23 cellular contexts compared by ENCODE assay signal in genomic region chr22:21931056-21931455, GRCh38.
"Had no signal": no experiment of that assay in that cellular context is flagged by ENCODE, and none has a peak within 500 bp of the region (broad histone marks: within the 10 kb centered on the region; RNA-seq: fewer than 3 reads in every experiment).

No MANE protein-coding gene starts in this region.

- H3K27me3 Mint-ChIP-seq: IgD-negative memory B cell had no signal

- H3K27ac Mint-ChIP-seq: IgD-negative memory B cell had no signal

- H3K4me2 ChIP-seq: SK-N-SH had no signal

- H3K4me3 Mint-ChIP-seq: IgD-negative memory B cell had no signal

- FAIRE-seq: HTR-8/SVneo, RCC 7860 had no signal

- H3K9ac ChIP-seq: SK-N-SH had no signal

- H3K9me3 Mint-ChIP-seq: IgD-negative memory B cell had no signal

- DNase-seq: KBM-7, MV-4-11, NCI-H1048, NCI-H1105 treated with DMSO at 0.1 percent for 48 hours, NCI-H1417 treated with DMSO at 0.1 percent for 48 hours, NCI-H146, NCI-H1694 treated with DMSO at 0.1 percent for 48 hours, NCI-H1930, NCI-H2081, NCI-H2107, NCI-H226, NCI-H446, NCI-H510A, NCI-H524 treated with DMSO at 0.1 percent for 48 hours, NCI-H69, NCI-H774, Right ventricle myocardium superior, RPMI8226, SK-N-SH had no signal

- H3K27ac ChIP-seq: HL-60 had no signal

- H3K9me3 ChIP-seq: SK-N-SH had no signal
